19 cellular contexts compared by ENCODE assay signal in the genomic region with DNA sequence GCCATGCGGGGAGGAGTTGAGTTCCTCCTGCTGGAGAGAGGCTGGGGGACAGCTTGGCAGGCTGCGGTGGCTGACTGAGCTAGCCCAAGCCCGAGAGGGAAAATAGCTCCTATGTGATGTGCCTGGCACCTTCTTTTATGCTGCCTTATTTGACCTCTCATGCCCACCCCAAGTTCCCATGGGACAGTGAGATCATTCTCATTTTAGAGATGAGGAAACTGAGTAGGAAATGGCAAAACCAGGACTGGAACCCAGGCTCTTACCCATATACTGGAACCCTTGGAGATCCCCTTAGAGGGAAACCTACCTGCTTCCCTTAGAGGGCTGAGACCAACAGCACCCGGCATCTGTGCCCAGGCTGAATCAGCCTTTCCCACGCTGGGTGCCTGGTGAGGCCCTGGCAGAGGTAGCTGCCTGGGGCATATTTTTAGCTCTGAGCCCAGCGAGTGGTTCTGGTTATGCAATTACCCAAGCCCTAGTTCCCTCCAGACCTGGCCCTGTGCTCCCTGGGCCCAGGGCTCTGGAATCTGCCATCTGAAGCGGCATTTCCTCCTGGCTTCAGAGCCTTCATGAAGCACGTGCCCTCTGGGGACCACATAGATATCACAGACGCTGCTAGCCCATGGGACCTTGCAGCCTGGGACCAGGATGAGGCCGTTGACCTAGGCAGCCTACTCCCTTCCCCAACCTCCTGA. TPM values are rescaled to one million over a fixed set of nuclear protein-coding genes. Genes with fewer than 3 reads are reported as not detected.
DNase-seq lines count a peak whose midpoint lies in the region; ATAC-seq and TF ChIP-seq lines count a peak whose summit lies in the region.
"Had no signal": no experiment of that assay in that cellular context is flagged by ENCODE, and none has a peak within 500 bp of the region (broad histone marks: within the 10 kb centered on the region; RNA-seq: fewer than 3 reads in every experiment).

No MANE protein-coding gene starts in this region.

- H3K4me3 ChIP-seq in NB4 (ENCODE audit: low read depth, low read length) (no peak overlapping the region), fibroblast of mammary gland (ENCODE audit: control insufficient read depth, low read depth, low read length) (no peak overlapping the region), tibial artery (no peak overlapping the region)
- H3K4me3 ChIP-seq: SJCRH30 had no signal

- TF ChIP-seq CTCF in NB4 (IDR thresholded peaks at IDR 0.05; ENCODE audit: low read depth, low read length) = no peak
- TF ChIP-seq CTCF in fibroblast of mammary gland (conservative IDR thresholded peaks at IDR 0.05; ENCODE audit: control insufficient read depth, insufficient read depth, low read depth, low read length) = no peak
- no peak for TF ChIP-seq CTCF in tibial artery (IDR thresholded peaks at IDR 0.05)

- no peak overlapping the region for H3K4me3 Mint-ChIP-seq in activated T-cell treated with anti-CD3 and anti-CD28 coated beads, Interleukin-2, amount 50 U/mL, for 4 hours
- H3K4me3 Mint-ChIP-seq: activated CD4-positive, alpha-beta memory T cell treated with anti-CD3 and anti-CD28 coated beads, Interleukin-2, amount 10 ng/mL, durations not matched to agents 7 days and 5 days; CD14-positive monocyte; natural killer cell had no signal

- intact Hi-C loops in tibial artery (cut with DNase I; ENCODE audit: low total_unique reads) = no loop called here

- H3K9me3 ChIP-seq in tibial artery = no peaks in the 10 kb centered on the region
- H3K9me3 ChIP-seq: SJCRH30 had no signal

- H3K36me3 Mint-ChIP-seq in activated T-cell treated with anti-CD3 and anti-CD28 coated beads, Interleukin-2, amount 50 U/mL, for 4 hours (ENCODE audit: insufficient read depth) = no peaks in the 10 kb centered on the region
- H3K36me3 Mint-ChIP-seq: CD14-positive monocyte, natural killer cell had no signal

- H3K4me1 Mint-ChIP-seq in activated T-cell treated with anti-CD3 and anti-CD28 coated beads, Interleukin-2, amount 50 U/mL, for 4 hours (ENCODE audit: low read depth) = no peaks in the 10 kb centered on the region
- H3K4me1 Mint-ChIP-seq: activated CD4-positive, alpha-beta memory T cell treated with anti-CD3 and anti-CD28 coated beads, Interleukin-2, amount 10 ng/mL, durations not matched to agents 7 days and 5 days; CD14-positive monocyte; natural killer cell had no signal

- H3K36me3 ChIP-seq in tibial artery = no peaks in the 10 kb centered on the region

- DNase-seq in NB4 (ENCODE audit: low read depth) = peak; percentile 68
- peak; percentile 10 for DNase-seq in fibroblast of mammary gland (ENCODE audit: low read depth)
- DNase-seq in myocyte (ENCODE audit: low read depth) = peak; percentile 45
- DNase-seq in tibial artery = peak; percentile 43 to 91
- no peak for DNase-seq in NCI-H526 treated with DMSO at 0.1 percent for 48 hours (lab: John Stamatoyannopoulos, UW)
- DNase-seq in activated T-cell treated with anti-CD3 and anti-CD28 coated beads, Interleukin-2, amount 50 U/mL, for 4 hours = no peak
- DNase-seq in effector CD4-positive, alpha-beta T cell = no peak
- DNase-seq in pons (ENCODE audit: low spot score) = no peak
- DNase-seq: activated CD4-positive, alpha-beta memory T cell treated with anti-CD3 and anti-CD28 coated beads, Interleukin-2, amount 10 ng/mL, durations not matched to agents 7 days and 5 days; amniotic stem cell; cortex of kidney; DND-41; hippocampal formation; natural killer cell; NCI-H1092 treated with DMSO at 0.1 percent for 48 hours; SJCRH30; small intestine; stimulated activated naive CD8-positive, alpha-beta T cell treated with anti-CD3 and anti-CD28 coated beads, Interleukin-15, Interleukin-2, amounts not matched to agents 100 U/mL and 50 U/mL, for 24 hours had no signal

- H3K27me3 Mint-ChIP-seq in activated T-cell treated with anti-CD3 and anti-CD28 coated beads, Interleukin-2, amount 50 U/mL, for 4 hours (ENCODE audit: low read depth) = peaks cover 2% of the 10 kb centered on the region

- peaks cover 7 to 84% (median 73%) of the 10 kb centered on the region in 4 donors for H3K4me1 ChIP-seq in tibial artery

- no peaks in the 10 kb centered on the region for H3K27me3 ChIP-seq in tibial artery
- H3K27me3 ChIP-seq: SJCRH30 had no signal

- no peaks in the 10 kb centered on the region for H3K9me3 Mint-ChIP-seq in activated T-cell treated with anti-CD3 and anti-CD28 coated beads, Interleukin-2, amount 50 U/mL, for 4 hours
- H3K9me3 Mint-ChIP-seq: activated CD4-positive, alpha-beta memory T cell treated with anti-CD3 and anti-CD28 coated beads, Interleukin-2, amount 10 ng/mL, durations not matched to agents 7 days and 5 days; CD14-positive monocyte; natural killer cell had no signal

- peak overlapping the region; percentile 76 to 80 for H3K27ac ChIP-seq in tibial artery
- H3K27ac ChIP-seq: SJCRH30 had no signal

- ATAC-seq in activated T-cell treated with anti-CD3 and anti-CD28 coated beads, Interleukin-2, amount 50 U/mL, for 4 hours = no peak
- ATAC-seq: natural killer cell; stimulated activated naive CD8-positive, alpha-beta T cell treated with anti-CD3 and anti-CD28 coated beads, Interleukin-15, Interleukin-2, amounts not matched to agents 100 U/mL and 50 U/mL, for 24 hours had no signal

- no peak for TF ChIP-seq POLR2A in NB4 (IDR thresholded peaks at IDR 0.05; ENCODE audit: extremely low read depth, insufficient read length)

RNA-seq across cellular contexts. Expression of a gene that starts 23.6 kb away (rescaled TPM):
- 2.9 and 3.5 TPM in 2 replicates for total RNA-seq in myocyte
- polyA plus RNA-seq in myocyte (2012) = 4.1 TPM
- total RNA-seq in activated T-cell treated with anti-CD3 and anti-CD28 coated beads, Interleukin-2, amount 50 U/mL, for 4 hours = 1 to 10 TPM; 1.4 to 2.8 (median 1.7) TPM
- total RNA-seq: natural killer cell had no signal
- polyA plus RNA-seq: CD14-positive monocyte had no signal

Comparison
In these comparisons a context has a peak if more than half of its experiments do, and no peak if none do; other contexts are left out.
1. DNase-seq: peak in NB4 (single experiment), fibroblast of mammary gland (single experiment), myocyte (single experiment) and tibial artery (2 of 2); none in NCI-H526 treated with DMSO at 0.1 percent for 48 hours (single experiment), activated T-cell treated with anti-CD3 and anti-CD28 coated beads, Interleukin-2, amount 50 U/mL, for 4 hours (single experiment), effector CD4-positive, alpha-beta T cell (single experiment) and pons (single experiment).